ENCODE assay signal across 1 cellular context in genomic region chr11:62548545-62549335, GRCh38.
TF ChIP-seq lines count a peak whose summit lies in the region.

No MANE protein-coding gene starts in this region.

TF ChIP-seq in HepG2, 621 proteins besides CTCF, POLR2A, EP300 and RAD21 (continued from another document and continues in another):
- TF ChIP-seq ZNF687 (CRISPR knock-in tag; IDR thresholded peaks at IDR 0.05) (peak; percentile 72), AGO2 (optimal IDR thresholded peaks at IDR 0.05; ENCODE audit: low read depth, low read length) (no peak), MED13 (CRISPR knock-in tag; IDR thresholded peaks at IDR 0.05) (no peak), SMAD1 (CRISPR knock-in tag; IDR thresholded peaks at IDR 0.05; ENCODE audit: borderline replicate concordance, low read depth) (no peak), HOXD1 (CRISPR knock-in tag; IDR thresholded peaks at IDR 0.05) (no peak), ELK4 (CRISPR knock-in tag; IDR thresholded peaks at IDR 0.05; ENCODE audit: borderline replicate concordance) (no peak), ADNP (CRISPR knock-in tag; IDR thresholded peaks at IDR 0.05) (0 out of 2 replicates have a peak, but pooled peaks have one; percentile 32), ZNF263 (CRISPR knock-in tag; IDR thresholded peaks at IDR 0.05) (peak; percentile 41; the same call in 1 of the 2 replicates), DZIP1 (CRISPR knock-in tag; IDR thresholded peaks at IDR 0.05) (no peak), ATF6 (CRISPR knock-in tag; conservative IDR thresholded peaks at IDR 0.05) (no peak), MXD1 (CRISPR knock-in tag; IDR thresholded peaks at IDR 0.05) (no peak), ZNF142 (CRISPR knock-in tag; IDR thresholded peaks at IDR 0.05) (no peak), ZSCAN29 (CRISPR knock-in tag; conservative IDR thresholded peaks at IDR 0.05) (no peak), ZSCAN31 (CRISPR knock-in tag; IDR thresholded peaks at IDR 0.05; ENCODE audit: low read depth) (0 out of 2 replicates have a peak, but pooled peaks have one; percentile 54), NFKBIZ (CRISPR knock-in tag; IDR thresholded peaks at IDR 0.05) (0 out of 2 replicates have a peak, but pooled peaks have one; percentile 65), KLF13 (CRISPR knock-in tag; IDR thresholded peaks at IDR 0.05) (no peak), ZNF570 (CRISPR knock-in tag; IDR thresholded peaks at IDR 0.05; ENCODE audit: borderline replicate concordance) (no peak), SP140L (CRISPR knock-in tag; IDR thresholded peaks at IDR 0.05; ENCODE audit: borderline replicate concordance) (no peak), HOMEZ (CRISPR knock-in tag; IDR thresholded peaks at IDR 0.05; ENCODE audit: low read depth) (no peak), GPN1 (CRISPR knock-in tag; IDR thresholded peaks at IDR 0.05; ENCODE audit: borderline replicate concordance) (no peak), ZBTB7A (CRISPR knock-in tag; IDR thresholded peaks at IDR 0.05) (peak; percentile 77; the same call in 1 of the 2 replicates), ZNF563 (CRISPR knock-in tag; IDR thresholded peaks at IDR 0.05) (no peak), ELF1 (CRISPR knock-in tag; IDR thresholded peaks at IDR 0.05) (no peak), TEAD2 (CRISPR knock-in tag; IDR thresholded peaks at IDR 0.05) (no peak), FOXO4 (CRISPR knock-in tag; conservative IDR thresholded peaks at IDR 0.05) (no peak), PBX3 (CRISPR knock-in tag; IDR thresholded peaks at IDR 0.05; ENCODE audit: borderline replicate concordance) (no peak), ZNF10 (CRISPR knock-in tag; IDR thresholded peaks at IDR 0.05; ENCODE audit: borderline replicate concordance, low read depth) (no peak), HOXA9 (CRISPR knock-in tag; IDR thresholded peaks at IDR 0.05; ENCODE audit: borderline replicate concordance) (no peak), MEF2D (CRISPR knock-in tag; IDR thresholded peaks at IDR 0.05) (peak; percentile 73), MXI1 (IDR thresholded peaks at IDR 0.05; ENCODE audit: borderline replicate concordance, low read depth, low read length) (no peak; the same call in 2 of the 3 replicates)
